8 cellular contexts compared by ENCODE assay signal in the genomic region with DNA sequence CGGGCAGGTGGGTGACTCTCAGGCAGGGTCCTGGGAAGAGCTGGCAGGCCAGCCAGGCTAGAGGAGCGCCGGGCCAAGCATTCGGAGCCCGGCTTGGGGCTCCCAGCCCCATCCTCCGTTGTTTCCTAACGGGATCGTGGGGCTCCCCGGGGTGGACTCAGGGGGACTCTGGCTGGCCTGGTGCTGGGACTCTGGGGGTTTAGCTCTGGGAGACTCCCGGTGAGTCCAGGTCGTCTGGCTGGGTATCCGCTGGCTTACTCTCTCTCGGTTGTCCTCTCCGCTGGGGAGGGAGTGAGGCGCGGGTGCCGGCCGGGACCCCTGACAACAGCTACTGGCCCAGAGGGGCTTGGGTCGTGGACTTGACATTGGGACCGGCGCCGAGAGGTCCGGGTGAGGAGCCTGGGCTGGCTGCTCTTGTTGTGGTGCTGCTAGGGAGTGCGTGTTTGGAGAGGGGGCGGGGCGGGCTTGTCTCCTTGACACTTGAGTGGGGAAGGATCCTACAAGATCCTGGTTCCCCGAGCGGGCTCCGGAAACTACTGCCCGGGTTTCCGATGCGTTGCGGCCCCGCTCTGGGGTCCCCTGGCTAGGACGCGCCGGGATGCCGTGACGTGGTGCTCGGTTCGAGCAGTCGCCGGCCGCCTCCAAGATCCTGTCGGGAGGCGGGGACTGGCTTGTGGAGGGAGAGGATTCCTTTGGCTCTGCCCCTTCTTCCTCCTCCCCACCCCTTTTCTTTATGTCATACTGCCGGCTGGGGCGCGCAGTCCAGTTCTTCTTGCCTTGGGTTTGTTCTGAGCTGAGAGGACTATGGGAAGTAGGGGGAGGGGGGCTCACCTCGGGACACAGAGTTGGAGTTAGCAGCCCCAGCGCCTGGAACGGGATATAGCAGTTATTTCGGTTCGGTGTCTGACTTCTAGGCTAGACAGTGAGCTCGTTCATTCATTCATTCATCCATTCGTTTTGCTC. TPM values are rescaled to one million over a fixed set of nuclear protein-coding genes. Genes with fewer than 3 reads are reported as not detected.
DNase-seq lines count a peak whose midpoint lies in the region; ATAC-seq, FAIRE-seq and TF ChIP-seq lines count a peak whose summit lies in the region.

No MANE protein-coding gene starts in this region.

- H3K4me3 ChIP-seq in A549, result peak overlapping the region; percentile 95

- FAIRE-seq in A549 (lab: Jason Lieb, UNC), result no peak

- ATAC-seq in A549 (peak; percentile 84 to 88), GM18867 (IDR thresholded peaks at IDR 0.05; ENCODE audit: unreplicated experiment) (peak; percentile 26), HG03159 (IDR thresholded peaks at IDR 0.05; ENCODE audit: unreplicated experiment) (peak; percentile 5)

- H3K4me1 ChIP-seq in A549, result peaks cover 12% of the 10 kb centered on the region; the same call in 2 of the 3 replicates

- TF ChIP-seq CTCF in A549 (IDR thresholded peaks at IDR 0.05), result no peak

- no peaks in the 10 kb centered on the region for H3K9me3 ChIP-seq in A549

- DNase-seq in A549 (ENCODE audit: low read depth in 1 of 2, low spot score in 1 of 2) (peak; percentile 85 to 87), NCI-H446 (lab: John Stamatoyannopoulos, UW) (peak; percentile 82 to 86), kidney tubule cell (ENCODE audit: low spot score) (peak; percentile 91)
- DNase-seq in activated CD4-positive, alpha-beta T cell treated with anti-CD3 and anti-CD28 coated beads for 24 hours (ENCODE audit: low read depth in 2 of 2), result peak; percentile 29 to 41
- DNase-seq in stimulated activated CD4-positive, alpha-beta T cell treated with anti-CD3 and anti-CD28 coated beads, Interleukin-15, amount 100 ng/mL, for 24 hours, result peak; percentile 83

- TF ChIP-seq EP300 in A549 (IDR thresholded peaks at IDR 0.05), result no peak

- peak overlapping the region; percentile 78 for H3K4me2 ChIP-seq in A549

- CTCF ChIA-PET in A549 (lab: Yijun Ruan, JAX), result interaction anchor here (1.2 to 2.6 kb wide), 3 partner anchors 13 to 235 kb away, joined by 3 to 15 read pairs (median 3); no protein-coding TSS in a partner anchor

- 3% methylated on average over 29 of the region's 56 CpGs for WGBS in A549 (ENCODE audit: missing lambda C conversion rate)

- TF ChIP-seq RAD21 in A549 (conservative IDR thresholded peaks at IDR 0.05 in 1 of 2, IDR thresholded peaks at IDR 0.05 in 1 of 2), result no peak

- POLR2A ChIA-PET in A549 (lab: Yijun Ruan, JAX), result interaction anchor here (0.9 kb wide), 1 partner anchor 11 kb away, joined by 3 read pairs; no protein-coding TSS in a partner anchor

- peak; percentile 31 for TF ChIP-seq POLR2A in A549 (IDR thresholded peaks at IDR 0.05; ENCODE audit: low read length)

- H3K27ac ChIP-seq in A549 (peak overlapping the region; percentile 90 to 91), cingulate gyrus (ENCODE audit: low read depth, low read length) (peak overlapping the region; percentile 96)

TF ChIP-seq in A549, 52 proteins besides CTCF, POLR2A, EP300 and RAD21:
- no peak for TF ChIP-seq HDAC2 (IDR thresholded peaks at IDR 0.05)
- TF ChIP-seq GATA3 (IDR thresholded peaks at IDR 0.05; ENCODE audit: borderline replicate concordance), result 0 out of 2 replicates have a peak, but pooled peaks have one; percentile 11
- TF ChIP-seq FOSB (CRISPR knock-in tag; IDR thresholded peaks at IDR 0.05), result no peak
- TF ChIP-seq, protein P1, sequence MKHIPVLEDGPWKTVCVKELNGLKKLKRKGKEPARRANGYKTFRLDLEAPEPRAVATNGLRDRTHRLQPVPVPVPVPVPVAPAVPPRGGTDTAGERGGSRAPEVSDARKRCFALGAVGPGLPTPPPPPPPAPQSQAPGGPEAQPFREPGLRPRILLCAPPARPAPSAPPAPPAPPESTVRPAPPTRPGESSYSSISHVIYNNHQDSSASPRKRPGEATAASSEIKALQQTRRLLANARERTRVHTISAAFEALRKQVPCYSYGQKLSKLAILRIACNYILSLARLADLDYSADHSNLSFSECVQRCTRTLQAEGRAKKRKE (CRISPR knock-in tag; IDR thresholded peaks at IDR 0.05; ENCODE audit: low read depth), result no peak
- TF ChIP-seq KDM5A (IDR thresholded peaks at IDR 0.05), result 0 out of 2 replicates have a peak, but pooled peaks have one; percentile 19
- TF ChIP-seq, protein P2, sequence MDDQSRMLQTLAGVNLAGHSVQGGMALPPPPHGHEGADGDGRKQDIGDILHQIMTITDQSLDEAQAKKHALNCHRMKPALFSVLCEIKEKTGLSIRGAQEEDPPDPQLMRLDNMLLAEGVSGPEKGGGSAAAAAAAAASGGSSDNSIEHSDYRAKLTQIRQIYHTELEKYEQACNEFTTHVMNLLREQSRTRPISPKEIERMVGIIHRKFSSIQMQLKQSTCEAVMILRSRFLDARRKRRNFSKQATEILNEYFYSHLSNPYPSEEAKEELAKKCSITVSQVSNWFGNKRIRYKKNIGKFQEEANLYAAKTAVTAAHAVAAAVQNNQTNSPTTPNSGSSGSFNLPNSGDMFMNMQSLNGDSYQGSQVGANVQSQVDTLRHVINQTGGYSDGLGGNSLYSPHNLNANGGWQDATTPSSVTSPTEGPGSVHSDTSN (IDR thresholded peaks at IDR 0.05), result no peak
- peak; percentile 46; the same call in 1 of the 2 replicates for TF ChIP-seq PHF8 (IDR thresholded peaks at IDR 0.05; ENCODE audit: borderline replicate concordance, low read depth)
- no peak for TF ChIP-seq RARB (CRISPR knock-in tag; IDR thresholded peaks at IDR 0.05)
- TF ChIP-seq, protein P3, sequence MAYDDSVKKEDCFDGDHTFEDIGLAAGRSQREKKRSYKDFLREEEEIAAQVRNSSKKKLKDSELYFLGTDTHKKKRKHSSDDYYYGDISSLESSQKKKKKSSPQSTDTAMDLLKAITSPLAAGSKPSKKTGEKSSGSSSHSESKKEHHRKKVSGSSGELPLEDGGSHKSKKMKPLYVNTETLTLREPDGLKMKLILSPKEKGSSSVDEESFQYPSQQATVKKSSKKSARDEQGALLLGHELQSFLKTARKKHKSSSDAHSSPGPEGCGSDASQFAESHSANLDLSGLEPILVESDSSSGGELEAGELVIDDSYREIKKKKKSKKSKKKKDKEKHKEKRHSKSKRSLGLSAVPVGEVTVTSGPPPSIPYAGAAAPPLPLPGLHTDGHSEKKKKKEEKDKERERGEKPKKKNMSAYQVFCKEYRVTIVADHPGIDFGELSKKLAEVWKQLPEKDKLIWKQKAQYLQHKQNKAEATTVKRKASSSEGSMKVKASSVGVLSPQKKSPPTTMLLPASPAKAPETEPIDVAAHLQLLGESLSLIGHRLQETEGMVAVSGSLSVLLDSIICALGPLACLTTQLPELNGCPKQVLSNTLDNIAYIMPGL (CRISPR knock-in tag; IDR thresholded peaks at IDR 0.05; ENCODE audit: borderline replicate concordance), result no peak
- no peak for TF ChIP-seq BHLHE40 (IDR thresholded peaks at IDR 0.05; ENCODE audit: low read depth, low read length)
- no peak for TF ChIP-seq CBX8 (IDR thresholded peaks at IDR 0.05)
- no peak for TF ChIP-seq CHD4 (IDR thresholded peaks at IDR 0.05; ENCODE audit: borderline replicate concordance)
- TF ChIP-seq JUN (IDR thresholded peaks at IDR 0.05), result 0 out of 5 replicates have a peak, but pooled peaks of 1 of the 2 experiments have one; percentile 0
- no peak for TF ChIP-seq JUNB (IDR thresholded peaks at IDR 0.05)
- TF ChIP-seq MAFK (IDR thresholded peaks at IDR 0.05; ENCODE audit: partially characterized antibody), result no peak
- no peak for TF ChIP-seq NFE2L2 (conservative IDR thresholded peaks at IDR 0.05; ENCODE audit: low read length)
- TF ChIP-seq TP53 (CRISPR knock-in tag; IDR thresholded peaks at IDR 0.05), result no peak
- TF ChIP-seq FOSL2 (IDR thresholded peaks at IDR 0.05), result no peak
- no peak for TF ChIP-seq FOSL2 (CRISPR knock-in tag; IDR thresholded peaks at IDR 0.05)
- TF ChIP-seq ZNF302 (CRISPR knock-in tag; IDR thresholded peaks at IDR 0.05), result no peak
- TF ChIP-seq, protein P4, sequence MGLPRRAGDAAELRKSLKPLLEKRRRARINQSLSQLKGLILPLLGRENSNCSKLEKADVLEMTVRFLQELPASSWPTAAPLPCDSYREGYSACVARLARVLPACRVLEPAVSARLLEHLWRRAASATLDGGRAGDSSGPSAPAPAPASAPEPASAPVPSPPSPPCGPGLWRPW (IDR thresholded peaks at IDR 0.05), result no peak
- TF ChIP-seq HOXB5 (CRISPR knock-in tag; IDR thresholded peaks at IDR 0.05), result no peak
- TF ChIP-seq CHD2 (IDR thresholded peaks at IDR 0.05; ENCODE audit: low read length, partially characterized antibody), result no peak
- TF ChIP-seq, protein P5, sequence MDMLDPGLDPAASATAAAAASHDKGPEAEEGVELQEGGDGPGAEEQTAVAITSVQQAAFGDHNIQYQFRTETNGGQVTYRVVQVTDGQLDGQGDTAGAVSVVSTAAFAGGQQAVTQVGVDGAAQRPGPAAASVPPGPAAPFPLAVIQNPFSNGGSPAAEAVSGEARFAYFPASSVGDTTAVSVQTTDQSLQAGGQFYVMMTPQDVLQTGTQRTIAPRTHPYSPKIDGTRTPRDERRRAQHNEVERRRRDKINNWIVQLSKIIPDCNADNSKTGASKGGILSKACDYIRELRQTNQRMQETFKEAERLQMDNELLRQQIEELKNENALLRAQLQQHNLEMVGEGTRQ (IDR thresholded peaks at IDR 0.05), result no peak

RNA-seq across cellular contexts. Expression of a gene that starts 0.6 kb away (rescaled TPM):
- polyA plus RNA-seq in A549 (2011; rRNA removed) (23.0 and 23.6 TPM in 2 replicates), A549 (2017; fragmentation: RNase III; extraction: RNeasy Plus Mini Kit Qiagen cat#74134 plus additional on column Dnase treatment) (10.2 to 11.2 TPM (median 11.0 TPM) in 3 replicates)
- polyA plus RNA-seq in A549 (2012; cell fraction: cytosol; rRNA removed), result 13.9 and 14.9 TPM in 2 replicates
- 24.2 and 29.7 TPM in 2 replicates for polyA plus RNA-seq in A549 (2012; cell fraction: nucleus; rRNA removed)
- polyA minus RNA-seq in A549 (2011; rRNA and poly(A)+ RNA removed), result 29.8 and 36.3 TPM in 2 replicates

Comparison
In these comparisons a context has a peak if more than half of its experiments do, and no peak if none do; other contexts are left out.
1. Peak in every context shown above with its lines: DNase-seq, ATAC-seq, H3K4me3 ChIP-seq and H3K27ac ChIP-seq.
2. ATAC-seq: peak in every context shown above with its lines; median percentile 86 in A549; 26 in GM18867; 5 in HG03159.
3. DNase-seq: peak in every context shown above with its lines; median percentile 91 in kidney tubule cell; 86 in A549; 84 in NCI-H446; 83 in stimulated activated CD4-positive, alpha-beta T cell treated with anti-CD3 and anti-CD28 coated beads, Interleukin-15, amount 100 ng/mL, for 24 hours; 35 in activated CD4-positive, alpha-beta T cell treated with anti-CD3 and anti-CD28 coated beads for 24 hours.